Comparison of ENCODE assay signal across 27 cellular contexts in the genomic region with DNA sequence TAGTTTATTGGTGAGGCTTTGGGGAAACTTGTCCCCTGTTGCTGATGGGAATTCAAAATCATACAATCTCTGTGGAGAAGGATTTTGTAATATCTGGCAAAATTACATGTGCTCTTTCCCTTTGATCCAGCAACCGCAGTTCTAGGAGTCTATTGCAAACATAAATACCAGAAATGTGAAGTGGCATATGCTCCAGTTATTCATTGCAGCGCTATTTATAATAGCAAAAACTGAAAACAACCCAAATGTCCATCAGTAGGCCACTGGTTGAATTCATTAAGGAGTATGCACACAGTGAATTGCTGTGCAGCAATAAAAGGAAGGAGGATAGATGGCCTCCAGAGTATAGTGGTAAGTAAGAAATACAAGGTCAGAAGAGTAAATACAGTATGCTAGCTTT.
DNase-seq lines count a peak whose midpoint lies in the region; FAIRE-seq and TF ChIP-seq lines count a peak whose summit lies in the region.
"Had no signal": no experiment of that assay in that cellular context is flagged by ENCODE, and none has a peak within 500 bp of the region (broad histone marks: within the 10 kb centered on the region; RNA-seq: fewer than 3 reads in every experiment).

No MANE protein-coding gene starts in this region.

- H3K27ac Mint-ChIP-seq in MCF 10A (ENCODE audit: low read depth, unreplicated experiment): no peak overlapping the region
- H3K27ac Mint-ChIP-seq in glutamatergic neuron (ENCODE audit: unreplicated experiment): peak overlapping the region; percentile 31
- H3K27ac Mint-ChIP-seq: CD4-positive, CD25-positive, alpha-beta regulatory T cell; memory B cell; naive thymus-derived CD4-positive, alpha-beta T cell had no signal

- no peaks in the 10 kb centered on the region for H3K27me3 Mint-ChIP-seq in MCF 10A (ENCODE audit: insufficient read depth, unreplicated experiment)
- peaks cover 10% of the 10 kb centered on the region for H3K27me3 Mint-ChIP-seq in glutamatergic neuron (ENCODE audit: unreplicated experiment)

- DNase-seq in MCF 10A (ENCODE audit: unreplicated experiment): peak; percentile 58
- no peak for DNase-seq in breast epithelium (ENCODE audit: low spot score in 2 of 2)
- peak; percentile 85 for DNase-seq in adipocyte (ENCODE audit: low read depth)
- no peak for DNase-seq in glutamatergic neuron
- no peak for DNase-seq in NCI-H2196 treated with DMSO at 0.1 percent for 48 hours (lab: John Stamatoyannopoulos, UW; ENCODE audit: unreplicated experiment)
- no peak for DNase-seq in kidney tubule cell (ENCODE audit: low spot score)
- no peak for DNase-seq in small intestine
- no peak for DNase-seq in pons (ENCODE audit: low spot score)
- DNase-seq: activated CD4-positive, alpha-beta T cell treated with anti-CD3 and anti-CD28 coated beads, Interleukin-2, amount 50 U/mL, for 1 hour; anterior cingulate cortex; CD4-positive, CD25-positive, alpha-beta regulatory T cell; DMS53; effector CD4-positive, alpha-beta T cell; hypothalamus; naive thymus-derived CD4-positive, alpha-beta T cell; NCI-H1048; NCI-H2029 treated with DMSO at 0.1 percent for 48 hours; NCI-H526; pancreas; SHP77; stimulated activated CD4-positive, alpha-beta T cell treated with anti-CD3 and anti-CD28 coated beads, Interleukin-4, amount 100 ng/mL, for 24 hours; T-helper 1 cell had no signal

- no peak overlapping the region for H3K4me3 Mint-ChIP-seq in MCF 10A (ENCODE audit: unreplicated experiment)
- peak overlapping the region; percentile 15 for H3K4me3 Mint-ChIP-seq in glutamatergic neuron (ENCODE audit: unreplicated experiment)
- H3K4me3 Mint-ChIP-seq: CD4-positive, CD25-positive, alpha-beta regulatory T cell; memory B cell had no signal

- 69 to 79% (median 75%) methylated on average over 2 of the region's 2 CpGs for WGBS in small intestine, 3 donors

- H3K4me3 ChIP-seq in breast epithelium (no peak overlapping the region), adipocyte (ENCODE audit: low read length) (no peak overlapping the region), small intestine (ENCODE audit: low read depth in 1 of 2, low read length in 2 of 2) (no peak overlapping the region)
- H3K4me3 ChIP-seq: K562, pancreas, smooth muscle cell had no signal

- H3K36me3 Mint-ChIP-seq in MCF 10A (ENCODE audit: insufficient read depth, unreplicated experiment) (peaks cover 5% of the 10 kb centered on the region), glutamatergic neuron (ENCODE audit: unreplicated experiment) (no peaks in the 10 kb centered on the region)
- H3K36me3 Mint-ChIP-seq: memory B cell had no signal

- POLR2A ChIA-PET in MCF 10A (lab: Yijun Ruan, JAX): interaction anchor here (1.1 to 1.2 kb wide), 2 partner anchors 10 to 150 kb away, joined by 3 read pairs; no protein-coding TSS in a partner anchor

- intact Hi-C loops in MCF 10A (cut with micrococcal nuclease) (loop anchor here (5.0 kb wide), 1 partner anchor 209 kb away; no protein-coding TSS in a partner anchor), breast epithelium (cut with DNase I; ENCODE audit: low total_unique reads) (no loop called here)

- H3K9ac ChIP-seq in adipocyte (ENCODE audit: low read length): peak overlapping the region; percentile 25

- H3K27me3 ChIP-seq in breast epithelium: no peaks in the 10 kb centered on the region
- H3K27me3 ChIP-seq in adipocyte (replicated peaks; ENCODE audit: control insufficient read depth, insufficient read depth, low read length): peaks cover 4% of the 10 kb centered on the region
- H3K27me3 ChIP-seq in small intestine (ENCODE audit: control insufficient read depth in 2 of 2, insufficient read depth in 2 of 2, low read length in 2 of 2): peaks cover 0 to 2% of the 10 kb centered on the region in 2 donors
- H3K27me3 ChIP-seq: pancreas had no signal

- TF ChIP-seq CTCF in MCF 10A (IDR thresholded peaks at IDR 0.05; ENCODE audit: unreplicated experiment) (no peak), breast epithelium (IDR thresholded peaks at IDR 0.05) (no peak), glutamatergic neuron (IDR thresholded peaks at IDR 0.05; ENCODE audit: partially characterized antibody, unreplicated experiment) (no peak)

- TF ChIP-seq POLR2A in breast epithelium (IDR thresholded peaks at IDR 0.05): no peak

- peaks cover 15% of the 10 kb centered on the region for H3K4me1 Mint-ChIP-seq in MCF 10A (ENCODE audit: insufficient read depth, unreplicated experiment)
- H3K4me1 Mint-ChIP-seq in glutamatergic neuron (ENCODE audit: low read depth, unreplicated experiment): peaks cover 25% of the 10 kb centered on the region

- no peaks in the 10 kb centered on the region for H3K36me3 ChIP-seq in breast epithelium
- no peaks in the 10 kb centered on the region for H3K36me3 ChIP-seq in adipocyte (ENCODE audit: control insufficient read depth, insufficient read depth, low read length, severe bottlenecking)
- no peaks in the 10 kb centered on the region for H3K36me3 ChIP-seq in small intestine (ENCODE audit: control insufficient read depth in 2 of 2, insufficient read depth in 2 of 2, low read length in 2 of 2)
- H3K36me3 ChIP-seq: pancreas had no signal

- H3K27ac ChIP-seq in breast epithelium (no peak overlapping the region), small intestine (ENCODE audit: low read depth in 1 of 2, low read length in 1 of 2) (no peak overlapping the region)
- H3K27ac ChIP-seq: HL-60, pancreas had no signal

- H3K9me3 Mint-ChIP-seq in MCF 10A (ENCODE audit: unreplicated experiment): no peaks in the 10 kb centered on the region
- peaks cover 3% of the 10 kb centered on the region for H3K9me3 Mint-ChIP-seq in glutamatergic neuron (ENCODE audit: unreplicated experiment)
- H3K9me3 Mint-ChIP-seq: memory B cell; naive thymus-derived CD4-positive, alpha-beta T cell had no signal

- FAIRE-seq in small intestine (lab: Jason Lieb, UNC): no peak
- FAIRE-seq: K562, keratinocyte, pancreas had no signal

- BruUV-seq in MCF 10A (replicated peaks; lab: Mats Ljungman, UMichigan): no TSS peak

- no peaks in the 10 kb centered on the region for H3K9me3 ChIP-seq in breast epithelium
- no peaks in the 10 kb centered on the region for H3K9me3 ChIP-seq in adipocyte (ENCODE audit: control insufficient read depth, low read length)
- H3K9me3 ChIP-seq in small intestine (ENCODE audit: control insufficient read depth, low read depth): no peaks in the 10 kb centered on the region
- H3K9me3 ChIP-seq: pancreas had no signal

- H3K4me1 ChIP-seq in breast epithelium (no peaks in the 10 kb centered on the region), adipocyte (ENCODE audit: control insufficient read depth, insufficient read depth, low read length) (peaks cover 39% of the 10 kb centered on the region), small intestine (ENCODE audit: control insufficient read depth in 2 of 2, insufficient read depth in 1 of 2, low read depth in 1 of 2, low read length in 1 of 2) (no peaks in the 10 kb centered on the region)

- CTCF ChIA-PET in MCF 10A (lab: Yijun Ruan, JAX): interaction anchor here (0.5 kb wide), 1 partner anchor 10 kb away, joined by 4 read pairs; no protein-coding TSS in a partner anchor

Comparison
In these comparisons a context has a peak if more than half of its experiments do, and no peak if none do; other contexts are left out.
1. DNase-seq: peak in MCF 10A (single experiment) and adipocyte (single experiment); none in breast epithelium (0 of 2), glutamatergic neuron (single experiment), NCI-H2196 treated with DMSO at 0.1 percent for 48 hours (single experiment), kidney tubule cell (single experiment), small intestine (single experiment) and pons (single experiment).